ENCODE assay signal across 20 cellular contexts in the genomic region with DNA sequence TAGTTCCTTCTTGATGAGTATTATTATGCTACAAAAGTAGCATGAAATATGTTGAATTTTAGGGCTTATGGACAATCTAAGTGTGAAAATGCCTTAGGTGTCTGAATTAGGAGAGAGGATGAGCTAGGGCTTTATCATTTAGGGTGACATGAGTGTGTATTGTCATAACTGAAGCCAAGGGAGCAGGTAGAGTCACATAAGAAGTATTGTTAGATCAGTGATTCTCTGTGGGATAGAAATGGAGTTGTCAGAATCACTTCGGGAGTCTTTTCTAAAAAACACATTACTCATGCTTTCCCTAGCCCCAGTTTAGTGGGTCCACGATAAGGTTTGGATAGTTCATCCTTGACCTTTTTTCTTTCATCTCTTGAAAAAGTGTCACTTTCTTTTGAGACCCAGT.
"Had no signal": no experiment of that assay in that cellular context is flagged by ENCODE, and none has a peak within 500 bp of the region (broad histone marks: within the 10 kb centered on the region; RNA-seq: fewer than 3 reads in every experiment).

No MANE protein-coding gene starts in this region.

- FAIRE-seq: colon had no signal

- H3K27me3 ChIP-seq: brain microvascular endothelial cell, dorsolateral prefrontal cortex, neural progenitor cell, right atrium auricular region, testis, upper lobe of left lung had no signal

- H3K9me3 ChIP-seq: prostate gland, right atrium auricular region, testis, upper lobe of left lung had no signal

- H3K9ac ChIP-seq: neural progenitor cell had no signal

- H3K36me3 ChIP-seq: brain microvascular endothelial cell, prostate gland, right atrium auricular region, upper lobe of left lung had no signal

- H3K4me1 ChIP-seq: prostate gland, testis had no signal

- H3K27me3 Mint-ChIP-seq: naive thymus-derived CD4-positive, alpha-beta T cell; T-cell had no signal

- H3K27ac ChIP-seq: brain microvascular endothelial cell, dorsolateral prefrontal cortex, epithelial cell of prostate, neural progenitor cell, prostate gland, right atrium auricular region, testis, upper lobe of left lung had no signal

- ATAC-seq: naive thymus-derived CD4-positive, alpha-beta T cell; SK-N-SH treated with all-trans-retinoic acid at 6 μM for 48 hours; T-cell had no signal

- H2AFZ ChIP-seq: neural progenitor cell had no signal

- H3K4me2 ChIP-seq: neural progenitor cell had no signal

- H3K4me3 Mint-ChIP-seq: activated T-helper 1 cell treated with anti-CD3 and anti-CD28 coated beads, Interleukin-12 subunit alpha, Interleukin-12 subunit beta, Interleukin-2, Interleukin-4 antibody, amounts not matched to agents 30 ng/mL and 10 ng/mL and 1 ng/mL, durations not matched to agents 14 hours and 24 hours and 36 hours; endodermal cell; neural progenitor cell; T-cell had no signal

- H3K27ac Mint-ChIP-seq: activated T-helper 1 cell treated with anti-CD3 and anti-CD28 coated beads, Interleukin-12 subunit alpha, Interleukin-12 subunit beta, Interleukin-2, Interleukin-4 antibody, amounts not matched to agents 30 ng/mL and 10 ng/mL and 1 ng/mL, durations not matched to agents 14 hours and 24 hours and 36 hours; endodermal cell; neural progenitor cell; T-cell had no signal

- H3K4me3 ChIP-seq: dorsolateral prefrontal cortex, neural progenitor cell, prostate gland, right atrium auricular region, testis, upper lobe of left lung had no signal

- DNase-seq: activated CD4-positive, alpha-beta T cell treated with anti-CD3 and anti-CD28 coated beads, Interleukin-2, amount 50 U/mL, for 4 hours; aorta; brain microvascular endothelial cell; central memory CD4-positive, alpha-beta T cell; dorsolateral prefrontal cortex; endodermal cell; foreskin fibroblast; mesenchymal stem cell; naive thymus-derived CD4-positive, alpha-beta T cell; stimulated activated CD4-positive, alpha-beta T cell treated with anti-CD3 and anti-CD28 coated beads, Interleukin-2, amount 100 ng/mL, for 24 hours; T-cell; testis; upper lobe of left lung had no signal
